12 cellular contexts compared by ENCODE assay signal in genomic region chr6:73513496-73513854, GRCh38. TPM values are rescaled to one million over a fixed set of nuclear protein-coding genes. Genes with fewer than 3 reads are reported as not detected.
A peak's percentile ranks its signal among the peaks of the same experiment; 100 is the strongest.
DNase-seq lines count a peak whose midpoint lies in the region; ATAC-seq, FAIRE-seq and TF ChIP-seq lines count a peak whose summit lies in the region.
"Had no signal": no experiment of that assay in that cellular context is flagged by ENCODE, and none has a peak within 500 bp of the region (broad histone marks: within the 10 kb centered on the region; RNA-seq: fewer than 3 reads in every experiment).

No MANE protein-coding gene starts in this region.

- peak; percentile 3 for ATAC-seq in activated CD4-positive, alpha-beta T cell treated with anti-CD3 and anti-CD28 coated beads for 36 hours

- intact Hi-C loops in activated CD4-positive, alpha-beta T cell treated with anti-CD3 and anti-CD28 coated beads for 36 hours (cut with DNase I, micrococcal nuclease), result no loop called here
- intact Hi-C loops in thyroid gland (cut with DNase I) (no loop called here), ascending aorta (cut with DNase I) (no loop called here)

- H3K9ac ChIP-seq in astrocyte (ENCODE audit: low read length), result no peak overlapping the region

- H3K27me3 Mint-ChIP-seq in activated CD4-positive, alpha-beta T cell treated with anti-CD3 and anti-CD28 coated beads for 36 hours, result no peaks in the 10 kb centered on the region
- H3K27me3 Mint-ChIP-seq in astrocyte (ENCODE audit: low read depth, unreplicated experiment) (no peaks in the 10 kb centered on the region), osteocyte (ENCODE audit: unreplicated experiment) (no peaks in the 10 kb centered on the region)

- H3K4me3 Mint-ChIP-seq in activated CD4-positive, alpha-beta T cell treated with anti-CD3 and anti-CD28 coated beads for 36 hours, result no peak overlapping the region
- H3K4me3 Mint-ChIP-seq in astrocyte (ENCODE audit: unreplicated experiment) (no peak overlapping the region), osteocyte (ENCODE audit: unreplicated experiment) (no peak overlapping the region)

- POLR2A ChIA-PET in activated CD4-positive, alpha-beta T cell treated with anti-CD3 and anti-CD28 coated beads for 36 hours (lab: Charles Lee), result interaction anchor here (0.6 to 4.6 kb wide), 18 partner anchors 8 to 140 kb away, joined by 3 to 39 read pairs (median 6); partner anchors contain the start of genes CGAS, MTO1 and SLC17A5
- POLR2A ChIA-PET in HEK293T (lab: Yijun Ruan, JAX), result interaction anchor here (0.6 to 2.6 kb wide), 16 partner anchors 8 to 1925 kb away, joined by 3 to 10 read pairs (median 4); partner anchors contain the start of genes EEF1A1, MTO1 and SLC17A5

- H3K4me3 ChIP-seq in astrocyte (ENCODE audit: insufficient read depth, low read depth, low read length), result no peak overlapping the region
- no peak overlapping the region for H3K4me3 ChIP-seq in thyroid gland (replicated peaks in 1 of 3)
- no peak overlapping the region for H3K4me3 ChIP-seq in ascending aorta
- H3K4me3 ChIP-seq: breast epithelium had no signal

- no peak overlapping the region for H2AFZ ChIP-seq in astrocyte (ENCODE audit: low read depth, low read length)

- FAIRE-seq in astrocyte (lab: Jason Lieb, UNC), result no peak
- FAIRE-seq: GM19239 had no signal

- H3K27ac ChIP-seq in astrocyte (ENCODE audit: low read depth, low read length) (no peak overlapping the region), thyroid gland (no peak overlapping the region), ascending aorta (no peak overlapping the region)
- H3K27ac ChIP-seq: breast epithelium, neutrophil had no signal

- DNase-seq in activated CD4-positive, alpha-beta T cell treated with anti-CD3 and anti-CD28 coated beads for 36 hours, result no peak
- no peak for DNase-seq in activated CD4-positive, alpha-beta T cell treated with anti-CD3 and anti-CD28 coated beads for 4 hours
- DNase-seq in M059J (ENCODE audit: low read depth) (peak; percentile 15), astrocyte (ENCODE audit: low read depth) (no peak), osteocyte (ENCODE audit: extremely low spot score, unreplicated experiment) (no peak), HEK293T (ENCODE audit: extremely low spot score) (no peak), thyroid gland (no peak), ascending aorta (ENCODE audit: low spot score in 2 of 2) (no peak)
- DNase-seq: NCI-H524 treated with DMSO at 0.1 percent for 48 hours had no signal

- no peak overlapping the region for H3K4me2 ChIP-seq in astrocyte (ENCODE audit: low read length)

- peaks cover 35% of the 10 kb centered on the region for H3K4me1 Mint-ChIP-seq in activated CD4-positive, alpha-beta T cell treated with anti-CD3 and anti-CD28 coated beads for 36 hours
- H3K4me1 Mint-ChIP-seq in astrocyte (ENCODE audit: low read depth, unreplicated experiment), result peaks cover 9% of the 10 kb centered on the region
- H3K4me1 Mint-ChIP-seq in osteocyte (ENCODE audit: unreplicated experiment), result peaks cover 26% of the 10 kb centered on the region

- H3K4me1 ChIP-seq in astrocyte (ENCODE audit: insufficient read depth, low read length) (peaks cover 6% of the 10 kb centered on the region), thyroid gland (peaks cover 16 to 26% of the 10 kb centered on the region in 2 donors), ascending aorta (peaks cover 12 to 26% of the 10 kb centered on the region in 2 donors)
- H3K4me1 ChIP-seq: breast epithelium had no signal

- no peaks in the 10 kb centered on the region for H3K27me3 ChIP-seq in astrocyte (ENCODE audit: insufficient read depth, low read length)
- no peaks in the 10 kb centered on the region for H3K27me3 ChIP-seq in thyroid gland
- no peaks in the 10 kb centered on the region for H3K27me3 ChIP-seq in ascending aorta
- H3K27me3 ChIP-seq: breast epithelium, neutrophil had no signal

- H3K9me3 ChIP-seq in astrocyte (ENCODE audit: insufficient read depth, low read depth, low read length) (no peaks in the 10 kb centered on the region), thyroid gland (no peaks in the 10 kb centered on the region), ascending aorta (no peaks in the 10 kb centered on the region)
- H3K9me3 ChIP-seq: breast epithelium, neutrophil had no signal

- H3K36me3 ChIP-seq in astrocyte (ENCODE audit: insufficient read depth, low read length), result peaks cover 27% of the 10 kb centered on the region
- peaks cover 17 to 22% of the 10 kb centered on the region in 2 donors for H3K36me3 ChIP-seq in thyroid gland
- H3K36me3 ChIP-seq in ascending aorta, result peaks cover 26 to 50% of the 10 kb centered on the region in 2 donors
- H3K36me3 ChIP-seq: breast epithelium had no signal

- no peaks in the 10 kb centered on the region for H3K9me3 Mint-ChIP-seq in activated CD4-positive, alpha-beta T cell treated with anti-CD3 and anti-CD28 coated beads for 36 hours (ENCODE audit: low read depth)
- H3K9me3 Mint-ChIP-seq in astrocyte (ENCODE audit: unreplicated experiment), result no peaks in the 10 kb centered on the region
- H3K9me3 Mint-ChIP-seq in osteocyte (ENCODE audit: unreplicated experiment), result no peaks in the 10 kb centered on the region

- WGBS in thyroid gland, 2 donors, result 86% methylated on average over 3 of the region's 3 CpGs

- H4K20me1 ChIP-seq in astrocyte (ENCODE audit: insufficient read depth, low read length), result peaks cover 55% of the 10 kb centered on the region

- H3K79me2 ChIP-seq in astrocyte (ENCODE audit: insufficient read depth, low read length), result peaks cover 21% of the 10 kb centered on the region

- H3K36me3 Mint-ChIP-seq in activated CD4-positive, alpha-beta T cell treated with anti-CD3 and anti-CD28 coated beads for 36 hours (ENCODE audit: low read depth), result peaks cover 42% of the 10 kb centered on the region
- H3K36me3 Mint-ChIP-seq in astrocyte (ENCODE audit: low read depth, unreplicated experiment) (peaks cover 32% of the 10 kb centered on the region), osteocyte (ENCODE audit: unreplicated experiment) (peaks cover 31% of the 10 kb centered on the region)

- CTCF ChIA-PET in activated CD4-positive, alpha-beta T cell treated with anti-CD3 and anti-CD28 coated beads for 36 hours (lab: Charles Lee), result interaction anchor here (0.6 to 1.8 kb wide), 7 partner anchors 9 to 141 kb away, joined by 3 to 7 read pairs (median 4); no protein-coding TSS in a partner anchor
- CTCF ChIA-PET in HEK293T (lab: Yijun Ruan, JAX), result interaction anchor here (0.7 to 3.1 kb wide), 4 partner anchors 35 to 140 kb away, joined by 3 to 16 read pairs (median 4); no protein-coding TSS in a partner anchor

- H3K27ac Mint-ChIP-seq in activated CD4-positive, alpha-beta T cell treated with anti-CD3 and anti-CD28 coated beads for 36 hours, result no peak overlapping the region
- H3K27ac Mint-ChIP-seq in astrocyte (ENCODE audit: unreplicated experiment) (peak overlapping the region; percentile 7), osteocyte (ENCODE audit: unreplicated experiment) (peak overlapping the region; percentile 55)

- TF ChIP-seq CTCF in astrocyte (IDR thresholded peaks at IDR 0.05; ENCODE audit: insufficient read depth, low read depth, low read length) (no peak), osteocyte (IDR thresholded peaks at IDR 0.05) (no peak), thyroid gland (IDR thresholded peaks at IDR 0.05) (no peak), ascending aorta (IDR thresholded peaks at IDR 0.05) (no peak)

- no peak for TF ChIP-seq POLR2A in thyroid gland (IDR thresholded peaks at IDR 0.05)

TF ChIP-seq in HEK293T, 16 proteins besides CTCF, POLR2A, EP300 and RAD21:
- TF ChIP-seq FOXA1 (IDR thresholded peaks at IDR 0.05) (no peak), NFRKB (IDR thresholded peaks at IDR 0.05) (no peak; the same call in 1 of the 2 replicates), TARDBP (IDR thresholded peaks at IDR 0.05) (no peak), FOXK2 (IDR thresholded peaks at IDR 0.05) (no peak), SUZ12 (IDR thresholded peaks at IDR 0.05) (no peak)

RNA-seq across cellular contexts. Expression of gene EEF1A1, which starts 7.4 kb away (rescaled TPM):
- total RNA-seq in activated CD4-positive, alpha-beta T cell treated with anti-CD3 and anti-CD28 coated beads for 36 hours, result over 10,000 TPM; 11,209 to 15,482 TPM
- total RNA-seq in M059J (2014; rRNA removed; shearing (Covaris generic)), result 4,897 and 5,853 TPM in 2 replicates
- total RNA-seq in astrocyte (7,239 and 8,216 TPM in 2 replicates), osteocyte (10,441 and 10,582 TPM in 2 replicates), thyroid gland (over 10,000 TPM in 2 of 4 donors, 1,000 to 10,000 TPM in 2; 9,141 to 11,705 (median 10,644) TPM), ascending aorta (4,361 TPM)

RNA-seq across cellular contexts. Expression of gene MTO1, which starts 51.9 kb away (rescaled TPM):
- total RNA-seq in activated CD4-positive, alpha-beta T cell treated with anti-CD3 and anti-CD28 coated beads for 36 hours, result 10 to 100 TPM; 45.0 to 49.7 TPM
- total RNA-seq in M059J (2014; rRNA removed; shearing (Covaris generic)), result 14.4 and 17.8 TPM in 2 replicates
- total RNA-seq in astrocyte (15.5 and 17.6 TPM in 2 replicates), osteocyte (23.7 and 24.8 TPM in 2 replicates), thyroid gland (10 to 100 TPM; 29.4 to 46.4 (median 30.6) TPM), ascending aorta (12.5 TPM)
